ENCODE assay signal across 8 cellular contexts in genomic region chr9:14343948-14344547, GRCh38. TPM values are rescaled to one million over a fixed set of nuclear protein-coding genes. Genes with fewer than 3 reads are reported as not detected.
A peak's percentile ranks its signal among the peaks of the same experiment; 100 is the strongest.
DNase-seq lines count a peak whose midpoint lies in the region; ATAC-seq and TF ChIP-seq lines count a peak whose summit lies in the region.

No MANE protein-coding gene starts in this region.

- no peak overlapping the region for H2BK12ac ChIP-seq in mesenchymal stem cell (ENCODE audit: low read length in 2 of 2)

- peak in 1 of 3 donors; percentile 26 for TF ChIP-seq CTCF in breast epithelium (IDR thresholded peaks at IDR 0.05)
- TF ChIP-seq CTCF in MCF 10A (IDR thresholded peaks at IDR 0.05; ENCODE audit: unreplicated experiment), result no peak
- no peak for TF ChIP-seq CTCF in esophagus squamous epithelium (IDR thresholded peaks at IDR 0.05)
- no peak for TF ChIP-seq CTCF in vagina (IDR thresholded peaks at IDR 0.05)
- no peak for TF ChIP-seq CTCF in GM10266 (IDR thresholded peaks at IDR 0.05; ENCODE audit: control insufficient read depth, insufficient read depth, low read depth, missing control alignments)

- no peak overlapping the region for H4K8ac ChIP-seq in mesenchymal stem cell (ENCODE audit: low read length)

- H3K27ac ChIP-seq in breast epithelium, result peak overlapping the region; percentile 92 to 95
- H3K27ac ChIP-seq in esophagus squamous epithelium, result peak overlapping the region; percentile 5 to 90 (median 83)
- H3K27ac ChIP-seq in mesenchymal stem cell (ENCODE audit: low read length, poor library complexity, severe bottlenecking), result no peak overlapping the region
- H3K27ac ChIP-seq in vagina, result peak overlapping the region; percentile 63

- H3K23ac ChIP-seq in mesenchymal stem cell (ENCODE audit: low read length in 2 of 2), result no peak overlapping the region

- POLR2A ChIA-PET in MCF 10A (lab: Yijun Ruan, JAX), result interaction anchor here (1.0 to 1.5 kb wide), 2 partner anchors 8 to 17 kb away, joined by 3 to 4 read pairs; no protein-coding TSS in a partner anchor

- H3K4ac ChIP-seq in mesenchymal stem cell (ENCODE audit: low read depth in 1 of 2, low read length in 2 of 2), result no peak overlapping the region

- no peak overlapping the region for H2AK5ac ChIP-seq in mesenchymal stem cell (ENCODE audit: low read length, severe bottlenecking)

- H3K27ac Mint-ChIP-seq in MCF 10A (ENCODE audit: low read depth, unreplicated experiment), result no peak overlapping the region

- H3K9ac ChIP-seq in mesenchymal stem cell (ENCODE audit: low read length), result peak overlapping the region; percentile 54

- H3K36me3 ChIP-seq in breast epithelium, result no peaks in the 10 kb centered on the region
- no peaks in the 10 kb centered on the region for H3K36me3 ChIP-seq in esophagus squamous epithelium
- H3K36me3 ChIP-seq in mesenchymal stem cell (ENCODE audit: control insufficient read depth in 1 of 2, insufficient read depth in 2 of 2, low read depth in 1 of 2, low read length in 2 of 2), result no peaks in the 10 kb centered on the region
- H3K36me3 ChIP-seq in vagina, result no peaks in the 10 kb centered on the region

- H3K9me3 ChIP-seq in breast epithelium, result no peaks in the 10 kb centered on the region
- no peaks in the 10 kb centered on the region for H3K9me3 ChIP-seq in esophagus squamous epithelium
- no peaks in the 10 kb centered on the region for H3K9me3 ChIP-seq in mesenchymal stem cell (ENCODE audit: control insufficient read depth, low read length)
- H3K9me3 ChIP-seq in vagina, result no peaks in the 10 kb centered on the region

- H2BK120ac ChIP-seq in mesenchymal stem cell (ENCODE audit: low read depth, low read length), result no peak overlapping the region

- no peak overlapping the region for H2BK5ac ChIP-seq in mesenchymal stem cell (ENCODE audit: low read depth, low read length, poor library complexity, severe bottlenecking)

- BruUV-seq in MCF 10A (replicated peaks; lab: Mats Ljungman, UMichigan), result no TSS peak

- no peaks in the 10 kb centered on the region for H3K27me3 Mint-ChIP-seq in MCF 10A (ENCODE audit: insufficient read depth, unreplicated experiment)

- H3K4me3 ChIP-seq in breast epithelium (peak overlapping the region; percentile 28 to 62 (median 55)), esophagus squamous epithelium (peak overlapping the region in 3 of 4 donors; percentile 18 to 58 (median 31)), mesenchymal stem cell (ENCODE audit: insufficient read depth in 1 of 2, low read depth in 1 of 2, low read length in 2 of 2) (peak overlapping the region in 1 of 2 experiments; percentile 63), vagina (peak overlapping the region; percentile 22 to 27)

- peaks cover 0 to 3% of the 10 kb centered on the region in 2 donors for H3K4me1 ChIP-seq in breast epithelium
- H3K4me1 ChIP-seq in esophagus squamous epithelium, result peaks cover 7 to 82% (median 19%) of the 10 kb centered on the region in 3 donors
- peaks cover 32% of the 10 kb centered on the region for H3K4me1 ChIP-seq in mesenchymal stem cell (ENCODE audit: control insufficient read depth, insufficient read depth, low read depth, low read length)
- peaks cover 34% of the 10 kb centered on the region for H3K4me1 ChIP-seq in vagina

- intact Hi-C loops in breast epithelium (cut with DNase I; ENCODE audit: low total_unique reads) (loop anchor here (10.0 kb wide), 1 partner anchor 909 kb away; no protein-coding TSS in a partner anchor), MCF 10A (cut with micrococcal nuclease) (no loop called here), esophagus squamous epithelium (cut with DNase I) (no loop called here), vagina (cut with DNase I) (loop anchor here (10.0 kb wide), 1 partner anchor 899 kb away; no protein-coding TSS in a partner anchor)

- H3K14ac ChIP-seq in mesenchymal stem cell (ENCODE audit: low read length in 2 of 2), result no peak overlapping the region

- WGBS in esophagus squamous epithelium, 2 donors, result 18 to 28% methylated on average over 7 of the region's 7 CpGs
- 27% methylated on average over 6 of the region's 7 CpGs for WGBS in mesenchymal stem cell

- H3K9me3 Mint-ChIP-seq in MCF 10A (ENCODE audit: unreplicated experiment), result no peaks in the 10 kb centered on the region

- no peak overlapping the region for H2AFZ ChIP-seq in mesenchymal stem cell (ENCODE audit: low read depth, low read length)

- TF ChIP-seq POLR2A in breast epithelium (IDR thresholded peaks at IDR 0.05) (no peak), esophagus squamous epithelium (IDR thresholded peaks at IDR 0.05) (no peak), vagina (IDR thresholded peaks at IDR 0.05) (no peak)

- H3K36me3 Mint-ChIP-seq in MCF 10A (ENCODE audit: insufficient read depth, unreplicated experiment), result no peaks in the 10 kb centered on the region

- no peak overlapping the region for H3K18ac ChIP-seq in mesenchymal stem cell (ENCODE audit: low read depth in 1 of 2, low read length in 2 of 2)

- DNase-seq in breast epithelium (ENCODE audit: low spot score in 2 of 2) (no peak), MCF 10A (ENCODE audit: unreplicated experiment) (no peak), esophagus squamous epithelium (lab: John Stamatoyannopoulos, UW) (no peak), mesenchymal stem cell (no peak), vagina (ENCODE audit: extremely low spot score in 2 of 2) (no peak), GM10266 (ENCODE audit: extremely low spot score) (no peak)

- no peak overlapping the region for H3K4me2 ChIP-seq in mesenchymal stem cell (ENCODE audit: low read length, poor library complexity, severe bottlenecking)

- CTCF ChIA-PET in MCF 10A (lab: Yijun Ruan, JAX), result interaction anchor here (1.8 kb wide), 1 partner anchor 10 kb away, joined by 17 read pairs; no protein-coding TSS in a partner anchor

- peaks cover 0 to 23% of the 10 kb centered on the region in 2 donors for H3K27me3 ChIP-seq in breast epithelium
- peaks cover 0 to 99% (median 2%) of the 10 kb centered on the region in 4 donors for H3K27me3 ChIP-seq in esophagus squamous epithelium
- H3K27me3 ChIP-seq in mesenchymal stem cell (ENCODE audit: control insufficient read depth in 1 of 2, insufficient read depth in 1 of 2, low read length in 2 of 2), result peaks cover 82 to 100% of the 10 kb centered on the region in 2 experiments
- peaks cover 5% of the 10 kb centered on the region for H3K27me3 ChIP-seq in vagina

- H3K4me3 Mint-ChIP-seq in MCF 10A (ENCODE audit: unreplicated experiment), result no peak overlapping the region

- ATAC-seq in GM18498 (IDR thresholded peaks at IDR 0.05; ENCODE audit: unreplicated experiment) (no peak), HG02938 (IDR thresholded peaks at IDR 0.05; ENCODE audit: unreplicated experiment) (no peak)

- no peak overlapping the region for H4K91ac ChIP-seq in mesenchymal stem cell (ENCODE audit: low read length)

- no peaks in the 10 kb centered on the region for H3K4me1 Mint-ChIP-seq in MCF 10A (ENCODE audit: insufficient read depth, unreplicated experiment)

- no peak overlapping the region for H2BK15ac ChIP-seq in mesenchymal stem cell (ENCODE audit: low read depth, poor library complexity, severe bottlenecking)

- H3K79me1 ChIP-seq in mesenchymal stem cell (replicated peaks; ENCODE audit: low read length, poor library complexity, severe bottlenecking), result no peaks in the 10 kb centered on the region

RNA-seq across cellular contexts. Expression of gene NFIB, which starts 30.1 kb away (rescaled TPM):
- 100 to 1,000 TPM in 2 of 3 donors, 10 to 100 TPM in 1; 95.2 to 237 (median 105) TPM for total RNA-seq in breast epithelium
- 52.2 and 70.8 TPM in 2 replicates for total RNA-seq in MCF 10A (2022)
- 10 to 100 TPM; 16.8 to 38.1 (median 23.0) TPM for total RNA-seq in esophagus squamous epithelium
- 1.2 TPM for polyA plus RNA-seq in mesenchymal stem cell (2013, experiment 1 of 2)
- 0.78 TPM for polyA plus RNA-seq in mesenchymal stem cell (2013, experiment 2 of 2)
- total RNA-seq in vagina, result 73.4 TPM

Comparison
In these comparisons a context has a peak if more than half of its experiments do, and no peak if none do; other contexts are left out.
1. intact Hi-C loops: an anchor here in breast epithelium (10.0 kb wide) and vagina (10.0 kb wide); none called in MCF 10A and esophagus squamous epithelium.